Comparison of ENCODE assay signal across 15 cellular contexts in genomic region chr17:57531648-57532486, GRCh38.
DNase-seq lines count a peak whose midpoint lies in the region; ATAC-seq and TF ChIP-seq lines count a peak whose summit lies in the region.
"Had no signal": no experiment of that assay in that cellular context is flagged by ENCODE, and none has a peak within 500 bp of the region (broad histone marks: within the 10 kb centered on the region; RNA-seq: fewer than 3 reads in every experiment).

No MANE protein-coding gene starts in this region.

- no peak overlapping the region for H3K9ac ChIP-seq in liver (ENCODE audit: low read depth in 1 of 2, low read length in 2 of 2)

- no peak overlapping the region for H3K4me3 ChIP-seq in WERI-Rb-1 (ENCODE audit: low read depth, low read length)
- H3K4me3 ChIP-seq in liver (ENCODE audit: low read depth in 1 of 3, low read length in 3 of 3), result no peak overlapping the region

- no peaks in the 10 kb centered on the region for H3K27me3 ChIP-seq in WERI-Rb-1 (ENCODE audit: insufficient read depth, low read depth, severe bottlenecking)
- no peaks in the 10 kb centered on the region for H3K27me3 ChIP-seq in liver (ENCODE audit: control insufficient read depth in 4 of 4, insufficient read depth in 4 of 4, low read length in 3 of 4)

- ATAC-seq in stimulated activated memory B cell treated with anti-CD40 and anti-IgM and Interleukin-4, amounts not matched to agents 10 μg/mL and 1 μg/mL and 100 μg/mL, for 72 hours, result no peak

- peaks cover 6 to 22% (median 13%) of the 10 kb centered on the region in 4 donors for H3K4me1 ChIP-seq in liver (ENCODE audit: control insufficient read depth in 4 of 4, insufficient read depth in 4 of 4, low read length in 3 of 4)

- peak overlapping the region; percentile 33; the same call in 1 of the 2 replicates for H3K27ac ChIP-seq in WERI-Rb-1
- H3K27ac ChIP-seq in liver (ENCODE audit: low read depth in 1 of 2, low read length in 2 of 2), result peak overlapping the region in 1 of 2 donors; percentile 9
- H3K27ac ChIP-seq: RWPE1 had no signal

- in situ Hi-C loops in GM13976 (cut with MboI; ENCODE audit: low sequenced_read_pairs, unreplicated experiment), result no loop called here

- no peaks in the 10 kb centered on the region for H3K9me3 ChIP-seq in WERI-Rb-1 (ENCODE audit: severe bottlenecking)
- no peaks in the 10 kb centered on the region for H3K9me3 ChIP-seq in liver (ENCODE audit: control insufficient read depth in 4 of 4, low read length in 3 of 4)

- H3K27me3 Mint-ChIP-seq in stimulated activated memory B cell treated with anti-CD40 and anti-IgM and Interleukin-4, amounts not matched to agents 10 μg/mL and 1 μg/mL and 100 μg/mL, for 72 hours, result no peaks in the 10 kb centered on the region

- H3K36me3 Mint-ChIP-seq in stimulated activated memory B cell treated with anti-CD40 and anti-IgM and Interleukin-4, amounts not matched to agents 10 μg/mL and 1 μg/mL and 100 μg/mL, for 72 hours, result peaks cover 24% of the 10 kb centered on the region

- H3K4me1 Mint-ChIP-seq in stimulated activated memory B cell treated with anti-CD40 and anti-IgM and Interleukin-4, amounts not matched to agents 10 μg/mL and 1 μg/mL and 100 μg/mL, for 72 hours, result peaks cover 27% of the 10 kb centered on the region

- DNase-seq in GM13976 (ENCODE audit: low spot score) (peak; percentile 45), WERI-Rb-1 (no peak), hepatic stellate cell (ENCODE audit: low spot score) (no peak), activated gamma-delta T cell treated with Interleukin-2 at 50 U/mL for 16 hours (no peak), dedifferentiated amniotic fluid mesenchymal stem cell (ENCODE audit: extremely low spot score) (no peak)
- DNase-seq: activated naive CD4-positive, alpha-beta T cell treated with anti-CD3 and anti-CD28 coated beads for 36 hours; COR-L47; GF-D8; NCI-H187 treated with DMSO at 0.1 percent for 48 hours; NCI-H748 treated with DMSO at 0.1 percent for 48 hours; stimulated activated CD4-positive, alpha-beta T cell treated with anti-CD3 and anti-CD28 coated beads, Interleukin-2, amount 100 ng/mL, for 24 hours had no signal

- no peak for TF ChIP-seq CTCF in GM13976 (IDR thresholded peaks at IDR 0.05; ENCODE audit: borderline replicate concordance, control extremely low read depth, extremely low read depth, insufficient read depth, missing control alignments)
- no peak for TF ChIP-seq CTCF in WERI-Rb-1 (IDR thresholded peaks at IDR 0.05; ENCODE audit: low read depth, low read length)
- TF ChIP-seq CTCF in liver (IDR thresholded peaks at IDR 0.05; ENCODE audit: low read depth, low read length, missing input control), result no peak

- WGBS in liver, result 49% methylated on average over 19 of the region's 19 CpGs

- H3K4me3 Mint-ChIP-seq in stimulated activated memory B cell treated with anti-CD40 and anti-IgM and Interleukin-4, amounts not matched to agents 10 μg/mL and 1 μg/mL and 100 μg/mL, for 72 hours, result no peak overlapping the region
- H3K4me3 Mint-ChIP-seq: activated naive CD4-positive, alpha-beta T cell treated with anti-CD3 and anti-CD28 coated beads for 36 hours; T-helper 2 cell treated with Interferon-gamma antibody and Interleukin-4, amounts not matched to agents 5 μg/mL and 100 μg/mL, for 36 hours had no signal

- H3K27ac Mint-ChIP-seq in stimulated activated memory B cell treated with anti-CD40 and anti-IgM and Interleukin-4, amounts not matched to agents 10 μg/mL and 1 μg/mL and 100 μg/mL, for 72 hours, result peak overlapping the region; percentile 53
- H3K27ac Mint-ChIP-seq: activated naive CD4-positive, alpha-beta T cell treated with anti-CD3 and anti-CD28 coated beads for 36 hours; T-helper 2 cell treated with Interferon-gamma antibody and Interleukin-4, amounts not matched to agents 5 μg/mL and 100 μg/mL, for 36 hours had no signal

- TF ChIP-seq RAD21 in liver (IDR thresholded peaks at IDR 0.05), result peak; percentile 32 to 40

- H3K9me3 Mint-ChIP-seq in stimulated activated memory B cell treated with anti-CD40 and anti-IgM and Interleukin-4, amounts not matched to agents 10 μg/mL and 1 μg/mL and 100 μg/mL, for 72 hours, result no peaks in the 10 kb centered on the region
- H3K9me3 Mint-ChIP-seq: activated naive CD4-positive, alpha-beta T cell treated with anti-CD3 and anti-CD28 coated beads for 36 hours; T-helper 2 cell treated with Interferon-gamma antibody and Interleukin-4, amounts not matched to agents 5 μg/mL and 100 μg/mL, for 36 hours had no signal

- peaks cover 67% of the 10 kb centered on the region for H3K36me3 ChIP-seq in WERI-Rb-1
- no peaks in the 10 kb centered on the region for H3K36me3 ChIP-seq in liver (ENCODE audit: control insufficient read depth in 4 of 4, insufficient read depth in 3 of 4, low read depth in 1 of 4, low read length in 3 of 4)

TF ChIP-seq in liver, 16 proteins besides CTCF, POLR2A, EP300 and RAD21:
- TF ChIP-seq HNF4A (conservative IDR thresholded peaks at IDR 0.05) (peak; percentile 93 to 95), RXRA (IDR thresholded peaks at IDR 0.05) (peak; percentile 58 to 71), TAF1 (conservative IDR thresholded peaks at IDR 0.05) (no peak), REST (IDR thresholded peaks at IDR 0.05) (peak; percentile 44), YY1 (IDR thresholded peaks at IDR 0.05) (peak; percentile 55), ATF3 (IDR thresholded peaks at IDR 0.05) (no peak), ZBTB33 (IDR thresholded peaks at IDR 0.05) (no peak), SP1 (IDR thresholded peaks at IDR 0.05) (peak; percentile 78), HNF4G (IDR thresholded peaks at IDR 0.05) (peak; percentile 82), GABPA (IDR thresholded peaks at IDR 0.05 in 1 of 2, conservative IDR thresholded peaks at IDR 0.05 in 1 of 2) (no peak), NR2F2 (IDR thresholded peaks at IDR 0.05) (no peak), EGR1 (IDR thresholded peaks at IDR 0.05; ENCODE audit: low read depth in 2 of 2) (no peak), FOXA1 (IDR thresholded peaks at IDR 0.05) (no peak), FOXA2 (IDR thresholded peaks at IDR 0.05) (no peak), JUND (IDR thresholded peaks at IDR 0.05) (peak in 1 of 2 donors; percentile 23), MAX (IDR thresholded peaks at IDR 0.05) (peak; percentile 68)
